Comparison of ENCODE assay signal across 21 cellular contexts in the genomic region with DNA sequence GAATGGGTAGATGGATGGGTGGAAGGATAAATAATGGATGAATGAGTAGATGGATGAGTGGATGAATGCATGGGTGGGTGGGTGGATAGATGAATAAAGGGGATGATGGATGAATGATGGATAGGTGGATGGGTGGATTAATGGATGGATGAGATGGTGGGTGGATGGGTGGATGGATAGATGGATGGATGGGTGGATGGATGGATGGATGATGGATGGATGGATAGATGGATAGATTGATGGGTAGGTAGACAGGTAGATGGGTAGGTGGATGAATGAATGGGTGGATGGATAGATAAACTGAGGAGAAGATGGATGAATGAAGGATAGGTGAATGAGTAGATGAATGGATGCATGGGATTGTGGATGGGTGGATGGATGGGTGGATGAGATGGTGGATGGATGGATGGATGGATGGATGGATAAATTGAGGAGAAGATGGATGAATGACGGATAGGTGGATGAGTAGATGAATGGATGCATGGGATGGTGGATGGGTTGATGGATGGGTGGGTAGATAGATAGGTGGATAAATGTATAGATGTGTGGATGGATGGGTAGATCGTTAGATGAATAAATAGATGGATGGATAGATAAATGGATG.
A peak's percentile ranks its signal among the peaks of the same experiment; 100 is the strongest.
DNase-seq lines count a peak whose midpoint lies in the region; ATAC-seq, FAIRE-seq and TF ChIP-seq lines count a peak whose summit lies in the region.
"Had no signal": no experiment of that assay in that cellular context is flagged by ENCODE, and none has a peak within 500 bp of the region (broad histone marks: within the 10 kb centered on the region; RNA-seq: fewer than 3 reads in every experiment).

No MANE protein-coding gene starts in this region.

- no peaks in the 10 kb centered on the region for H3K9me3 ChIP-seq in HEK293 (ENCODE audit: control insufficient read depth, insufficient read depth, low read depth, low read length)
- H3K9me3 ChIP-seq: A549; BLaER1 treated with 17β-estradiol and CSF1 and Interleukin-3, amounts not matched to agents 10 nM and 100 nM; Caco-2 had no signal

- TF ChIP-seq CTCF in HEK293 (tag by site-specific recombination; IDR thresholded peaks at IDR 0.05), result no peak
- TF ChIP-seq CTCF in WTC11 (IDR thresholded peaks at IDR 0.05), result no peak

- ATAC-seq in WTC11, result no peak
- ATAC-seq in GM21390 (IDR thresholded peaks at IDR 0.05; ENCODE audit: unreplicated experiment), result no peak
- ATAC-seq: A549; CD8-positive, alpha-beta T cell had no signal

- DNase-seq in WTC11 (ENCODE audit: low spot score) (no peak), urothelium cell line (ENCODE audit: low spot score) (no peak), OCI-M1 (lab: John Stamatoyannopoulos, UW) (no peak)
- DNase-seq: AML-193; Caco-2; Calu3; CD4-positive, alpha-beta T cell; CD8-positive, alpha-beta T cell; DMS79 treated with DMSO at 0.1 percent for 48 hours; GF-D8 had no signal

- no peaks in the 10 kb centered on the region for H3K9me3 Mint-ChIP-seq in WTC11
- H3K9me3 Mint-ChIP-seq: CD4-positive, alpha-beta T cell; CD8-positive, alpha-beta T cell had no signal

- peak; percentile 100 for FAIRE-seq in urothelium cell line (lab: Jason Lieb, UNC)
- FAIRE-seq: A549, D721Med, G401.6, GM12891, GM19239 had no signal

- H3K4me3 Mint-ChIP-seq in WTC11, result no peak overlapping the region
- H3K4me3 Mint-ChIP-seq: B cell; CD4-positive, alpha-beta T cell; CD8-positive, alpha-beta T cell had no signal

- CTCF ChIA-PET in HEK293 (lab: Yijun Ruan, JAX), result no interaction called here
- CTCF ChIA-PET in WTC11 (lab: Charles Lee), result no interaction called here

- no peak overlapping the region for H3K27ac Mint-ChIP-seq in WTC11
- H3K27ac Mint-ChIP-seq: B cell; CD4-positive, alpha-beta T cell; CD8-positive, alpha-beta T cell had no signal

- H3K27me3 Mint-ChIP-seq in WTC11 (ENCODE audit: low read depth), result peaks cover 2% of the 10 kb centered on the region; the same call in 1 of the 2 replicates
- H3K27me3 Mint-ChIP-seq: CD4-positive, alpha-beta T cell had no signal

- H3K36me3 ChIP-seq in HEK293 (ENCODE audit: control insufficient read depth in 2 of 2, insufficient read depth in 1 of 2, low read length in 2 of 2), result no peaks in the 10 kb centered on the region
- H3K36me3 ChIP-seq: BLaER1 treated with 17β-estradiol and CSF1 and Interleukin-3, amounts not matched to agents 10 nM and 100 nM had no signal

- no peak overlapping the region for H3K27ac ChIP-seq in HEK293 (ENCODE audit: extremely low read depth, low read depth, low read length)
- H3K27ac ChIP-seq: 22Rv1; A549; BLaER1 treated with 17β-estradiol and CSF1 and Interleukin-3, amounts not matched to agents 10 nM and 100 nM; C4-2B had no signal

- POLR2A ChIA-PET in HEK293 (lab: Yijun Ruan, JAX) (no interaction called here), WTC11 (lab: Charles Lee) (no interaction called here)

- H3K4me1 ChIP-seq in HEK293 (ENCODE audit: control insufficient read depth, insufficient read depth, low read length), result peaks cover 5% of the 10 kb centered on the region; the same call in 1 of the 2 replicates

- H3K4me3 ChIP-seq in HEK293 (ENCODE audit: low read depth, low read length), result no peak overlapping the region
- H3K4me3 ChIP-seq: A549; BLaER1 treated with 17β-estradiol and CSF1 and Interleukin-3, amounts not matched to agents 10 nM and 100 nM had no signal

- H3K36me3 Mint-ChIP-seq in WTC11, result no peaks in the 10 kb centered on the region
- H3K36me3 Mint-ChIP-seq: CD8-positive, alpha-beta T cell had no signal

- H3K4me1 Mint-ChIP-seq in WTC11, result peaks cover 17% of the 10 kb centered on the region
- H3K4me1 Mint-ChIP-seq: B cell had no signal

TF ChIP-seq in HEK293, 187 proteins besides CTCF, POLR2A, EP300 and RAD21:
- no peak for TF ChIP-seq ZBTB7A (tag by site-specific recombination; IDR thresholded peaks at IDR 0.05; ENCODE audit: low read depth)
- 0 out of 2 replicates have a peak, but pooled peaks have one; percentile 46 for TF ChIP-seq ZFHX2 (tag by site-specific recombination; conservative IDR thresholded peaks at IDR 0.05)
- TF ChIP-seq ZBTB17 (tag by site-specific recombination; IDR thresholded peaks at IDR 0.05), result peak; percentile 90
- peak; percentile 89 for TF ChIP-seq ZNF366 (tag by site-specific recombination; conservative IDR thresholded peaks at IDR 0.05)
- no peak for TF ChIP-seq ZNF10 (tag by site-specific recombination; IDR thresholded peaks at IDR 0.05)
- TF ChIP-seq EGR2 (tag by site-specific recombination; IDR thresholded peaks at IDR 0.05; ENCODE audit: low read depth), result peak; percentile 88

TF ChIP-seq in WTC11, 78 proteins besides CTCF, POLR2A, EP300 and RAD21:
- TF ChIP-seq, protein P1, sequence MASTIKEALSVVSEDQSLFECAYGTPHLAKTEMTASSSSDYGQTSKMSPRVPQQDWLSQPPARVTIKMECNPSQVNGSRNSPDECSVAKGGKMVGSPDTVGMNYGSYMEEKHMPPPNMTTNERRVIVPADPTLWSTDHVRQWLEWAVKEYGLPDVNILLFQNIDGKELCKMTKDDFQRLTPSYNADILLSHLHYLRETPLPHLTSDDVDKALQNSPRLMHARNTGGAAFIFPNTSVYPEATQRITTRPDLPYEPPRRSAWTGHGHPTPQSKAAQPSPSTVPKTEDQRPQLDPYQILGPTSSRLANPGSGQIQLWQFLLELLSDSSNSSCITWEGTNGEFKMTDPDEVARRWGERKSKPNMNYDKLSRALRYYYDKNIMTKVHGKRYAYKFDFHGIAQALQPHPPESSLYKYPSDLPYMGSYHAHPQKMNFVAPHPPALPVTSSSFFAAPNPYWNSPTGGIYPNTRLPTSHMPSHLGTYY (CRISPR knock-in tag; IDR thresholded peaks at IDR 0.05), result no peak
- no peak for TF ChIP-seq SMAD3 (CRISPR knock-in tag; IDR thresholded peaks at IDR 0.05; ENCODE audit: borderline replicate concordance)
- no peak for TF ChIP-seq NFATC4 (CRISPR knock-in tag; IDR thresholded peaks at IDR 0.05)
- TF ChIP-seq NFE2L1 (CRISPR knock-in tag; IDR thresholded peaks at IDR 0.05), result 0 out of 2 replicates have a peak, but pooled peaks have one; percentile 36
- TF ChIP-seq, protein P2, sequence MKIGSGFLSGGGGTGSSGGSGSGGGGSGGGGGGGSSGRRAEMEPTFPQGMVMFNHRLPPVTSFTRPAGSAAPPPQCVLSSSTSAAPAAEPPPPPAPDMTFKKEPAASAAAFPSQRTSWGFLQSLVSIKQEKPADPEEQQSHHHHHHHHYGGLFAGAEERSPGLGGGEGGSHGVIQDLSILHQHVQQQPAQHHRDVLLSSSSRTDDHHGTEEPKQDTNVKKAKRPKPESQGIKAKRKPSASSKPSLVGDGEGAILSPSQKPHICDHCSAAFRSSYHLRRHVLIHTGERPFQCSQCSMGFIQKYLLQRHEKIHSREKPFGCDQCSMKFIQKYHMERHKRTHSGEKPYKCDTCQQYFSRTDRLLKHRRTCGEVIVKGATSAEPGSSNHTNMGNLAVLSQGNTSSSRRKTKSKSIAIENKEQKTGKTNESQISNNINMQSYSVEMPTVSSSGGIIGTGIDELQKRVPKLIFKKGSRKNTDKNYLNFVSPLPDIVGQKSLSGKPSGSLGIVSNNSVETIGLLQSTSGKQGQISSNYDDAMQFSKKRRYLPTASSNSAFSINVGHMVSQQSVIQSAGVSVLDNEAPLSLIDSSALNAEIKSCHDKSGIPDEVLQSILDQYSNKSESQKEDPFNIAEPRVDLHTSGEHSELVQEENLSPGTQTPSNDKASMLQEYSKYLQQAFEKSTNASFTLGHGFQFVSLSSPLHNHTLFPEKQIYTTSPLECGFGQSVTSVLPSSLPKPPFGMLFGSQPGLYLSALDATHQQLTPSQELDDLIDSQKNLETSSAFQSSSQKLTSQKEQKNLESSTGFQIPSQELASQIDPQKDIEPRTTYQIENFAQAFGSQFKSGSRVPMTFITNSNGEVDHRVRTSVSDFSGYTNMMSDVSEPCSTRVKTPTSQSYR (CRISPR knock-in tag; IDR thresholded peaks at IDR 0.05), result no peak
- TF ChIP-seq, protein P3, sequence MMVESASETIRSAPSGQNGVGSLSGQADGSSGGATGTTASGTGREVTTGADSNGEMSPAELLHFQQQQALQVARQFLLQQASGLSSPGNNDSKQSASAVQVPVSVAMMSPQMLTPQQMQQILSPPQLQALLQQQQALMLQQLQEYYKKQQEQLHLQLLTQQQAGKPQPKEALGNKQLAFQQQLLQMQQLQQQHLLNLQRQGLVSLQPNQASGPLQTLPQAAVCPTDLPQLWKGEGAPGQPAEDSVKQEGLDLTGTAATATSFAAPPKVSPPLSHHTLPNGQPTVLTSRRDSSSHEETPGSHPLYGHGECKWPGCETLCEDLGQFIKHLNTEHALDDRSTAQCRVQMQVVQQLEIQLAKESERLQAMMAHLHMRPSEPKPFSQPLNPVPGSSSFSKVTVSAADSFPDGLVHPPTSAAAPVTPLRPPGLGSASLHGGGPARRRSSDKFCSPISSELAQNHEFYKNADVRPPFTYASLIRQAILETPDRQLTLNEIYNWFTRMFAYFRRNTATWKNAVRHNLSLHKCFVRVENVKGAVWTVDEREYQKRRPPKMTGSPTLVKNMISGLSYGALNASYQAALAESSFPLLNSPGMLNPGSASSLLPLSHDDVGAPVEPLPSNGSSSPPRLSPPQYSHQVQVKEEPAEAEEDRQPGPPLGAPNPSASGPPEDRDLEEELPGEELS (CRISPR knock-in tag; IDR thresholded peaks at IDR 0.05), result no peak
